ENCODE assay signal across 1 cellular context in genomic region chr10:70745555-70745954, GRCh38.
TF ChIP-seq lines count a peak whose summit lies in the region.

No MANE protein-coding gene starts in this region.

TF ChIP-seq in GM23338, 12 proteins besides CTCF, POLR2A, EP300 and RAD21 (continued from another document):
- TF ChIP-seq NANOG (IDR thresholded peaks at IDR 0.05; ENCODE audit: borderline replicate concordance) = no peak
